ENCODE assay signal across 8 cellular contexts in genomic region chr17:18318771-18319450, GRCh38. TPM values are rescaled to one million over a fixed set of nuclear protein-coding genes. Genes with fewer than 3 reads are reported as not detected.
DNase-seq lines count a peak whose midpoint lies in the region; ATAC-seq, FAIRE-seq and TF ChIP-seq lines count a peak whose summit lies in the region.
"Had no signal": no experiment of that assay in that cellular context is flagged by ENCODE, and none has a peak within 500 bp of the region (broad histone marks: within the 10 kb centered on the region; RNA-seq: fewer than 3 reads in every experiment).

No MANE protein-coding gene starts in this region.

- FAIRE-seq in keratinocyte (lab: Jason Lieb, UNC) = no peak
- FAIRE-seq: pancreas had no signal

- H3K36me3 ChIP-seq in ACC112 (ENCODE audit: insufficient read depth, low read length) (peaks cover 17% of the 10 kb centered on the region; the same call in 1 of the 2 replicates), PC-3 (ENCODE audit: low read depth, low read length) (peaks cover 14% of the 10 kb centered on the region; the same call in 1 of the 2 replicates), keratinocyte (ENCODE audit: control insufficient read depth in 2 of 2, extremely low read depth in 1 of 2, insufficient read depth in 2 of 2, low read length in 2 of 2) (peaks cover 10 to 39% of the 10 kb centered on the region in 2 experiments)

- no peaks in the 10 kb centered on the region for H3F3A ChIP-seq in PC-3 (ENCODE audit: low read length, unreplicated experiment)

- H3K4me1 ChIP-seq in ACC112 (ENCODE audit: control insufficient read depth, insufficient read depth, low read length, unreplicated experiment) = peaks cover 40% of the 10 kb centered on the region
- H3K4me1 ChIP-seq in PC-3 (ENCODE audit: insufficient read depth, low read length) = peaks cover 49% of the 10 kb centered on the region
- peaks cover 30% of the 10 kb centered on the region for H3K4me1 ChIP-seq in keratinocyte (ENCODE audit: control insufficient read depth, extremely low read depth, insufficient read depth, low read length)

- intact Hi-C loops in PC-3 (cut with micrococcal nuclease) = no loop called here

- CTCF ChIA-PET in PC-3 (lab: Charles Lee) = no interaction called here

- H3K4me2 ChIP-seq in PC-3 (ENCODE audit: low read length) (peak overlapping the region; percentile 96), keratinocyte (ENCODE audit: control insufficient read depth, extremely low read depth, insufficient read depth, low read depth, low read length) (peak overlapping the region; percentile 39)

- peaks cover 74% of the 10 kb centered on the region for H3K79me2 ChIP-seq in ACC112 (ENCODE audit: control insufficient read depth, insufficient read depth, low read length, unreplicated experiment)
- H3K79me2 ChIP-seq in PC-3 (ENCODE audit: low read length) = peaks cover 74% of the 10 kb centered on the region
- peaks cover 66% of the 10 kb centered on the region for H3K79me2 ChIP-seq in keratinocyte (ENCODE audit: control insufficient read depth, insufficient read depth, low read length)

- ATAC-seq in PC-3 (no peak), HG02678 (IDR thresholded peaks at IDR 0.05; ENCODE audit: unreplicated experiment) (no peak)
- ATAC-seq: pancreas had no signal

- no peak overlapping the region for H3K27ac ChIP-seq in ACC112 (ENCODE audit: low read depth, low read length)
- no peak overlapping the region for H3K27ac ChIP-seq in PC-3 (ENCODE audit: low read length)
- H3K27ac ChIP-seq in keratinocyte (ENCODE audit: control insufficient read depth, insufficient read depth, low read length) = no peak overlapping the region
- H3K27ac ChIP-seq: C4-2B, pancreas had no signal

- POLR2A ChIA-PET in PC-3 (lab: Charles Lee; ENCODE audit: unreplicated experiment) = no interaction called here

- H2AFZ ChIP-seq in ACC112 (ENCODE audit: low read length, unreplicated experiment) = no peak overlapping the region
- no peak overlapping the region for H2AFZ ChIP-seq in PC-3 (ENCODE audit: low read length)
- no peak overlapping the region for H2AFZ ChIP-seq in keratinocyte (ENCODE audit: control insufficient read depth, low read length)

- H3K9me1 ChIP-seq in keratinocyte (ENCODE audit: control insufficient read depth, extremely low read depth, insufficient read depth, low read length) = no peaks in the 10 kb centered on the region

- H3K27me3 ChIP-seq in ACC112 (ENCODE audit: insufficient read depth, low read length) (no peaks in the 10 kb centered on the region), PC-3 (ENCODE audit: low read length) (no peaks in the 10 kb centered on the region), keratinocyte (ENCODE audit: control insufficient read depth, extremely low read depth, insufficient read depth, low read length) (no peaks in the 10 kb centered on the region)
- H3K27me3 ChIP-seq: pancreas had no signal

- TF ChIP-seq CTCF in PC-3 (conservative IDR thresholded peaks at IDR 0.05; ENCODE audit: low read depth, low read length) (no peak), keratinocyte (optimal IDR thresholded peaks at IDR 0.05 in 1 of 3, IDR thresholded peaks at IDR 0.05 in 1 of 3, conservative IDR thresholded peaks at IDR 0.05 in 1 of 3; ENCODE audit: extremely low read depth in 1 of 3, insufficient read depth in 2 of 3, low read length in 3 of 3) (no peak)

- dilution Hi-C loops in keratinocyte (cut with MboI; ENCODE audit: extremely low pct_ligation_motif_present, low sequenced_read_pairs) = no loop called here

- peaks cover 11% of the 10 kb centered on the region; the same call in 1 of the 2 replicates for H4K20me1 ChIP-seq in PC-3 (ENCODE audit: low read length)
- H4K20me1 ChIP-seq in keratinocyte (ENCODE audit: control insufficient read depth, extremely low read depth, insufficient read depth, low read length) = peaks cover 12% of the 10 kb centered on the region

- DNase-seq in PC-3 (no peak), keratinocyte (ENCODE audit: low read depth, low spot score) (no peak), NCI-H1694 (lab: John Stamatoyannopoulos, UW) (no peak), COLO829 (ENCODE audit: low spot score) (no peak)

- H3K9me2 ChIP-seq in PC-3 (replicated peaks; ENCODE audit: low read length) = no peaks in the 10 kb centered on the region

- H3K9me3 ChIP-seq in PC-3 (ENCODE audit: low read length) (no peaks in the 10 kb centered on the region), keratinocyte (ENCODE audit: control insufficient read depth, low read depth, low read length) (no peaks in the 10 kb centered on the region)
- H3K9me3 ChIP-seq: pancreas had no signal

- H3K9ac ChIP-seq in PC-3 (ENCODE audit: low read length) (no peak overlapping the region; the same call in 1 of the 2 replicates), keratinocyte (ENCODE audit: control insufficient read depth, extremely low read depth, insufficient read depth, low read length) (peak overlapping the region; percentile 38)

- no TSS peak for BruUV-seq in PC-3 (replicated peaks; lab: Mats Ljungman, UMichigan)

- peak overlapping the region; percentile 49 for H3K4me3 ChIP-seq in ACC112 (ENCODE audit: low read depth, low read length)
- H3K4me3 ChIP-seq in PC-3 (ENCODE audit: low read length) = peak overlapping the region; percentile 97
- no peak overlapping the region for H3K4me3 ChIP-seq in keratinocyte (ENCODE audit: control insufficient read depth in 2 of 3, extremely low read depth in 1 of 3, insufficient read depth in 2 of 3, low read depth in 1 of 3, low read length in 3 of 3)
- H3K4me3 ChIP-seq: pancreas had no signal

RNA-seq across cellular contexts. Expression of gene SMCR8, which starts 3.8 kb away (rescaled TPM):
- total RNA-seq in PC-3 (2014; rRNA removed) = 20.4 and 22.7 TPM in 2 replicates
- polyA plus RNA-seq in keratinocyte = 6.2 to 12.4 TPM (median 7.8 TPM) in 3 replicates
- polyA plus RNA-seq in keratinocyte (2011; ENCODE audit: low read depth) = 4.8 TPM
- 7.6 and 8.8 TPM in 2 replicates for polyA plus RNA-seq in keratinocyte (2011; cell fraction: cytosol; rRNA removed)
- polyA plus RNA-seq in keratinocyte (2011; cell fraction: nucleus; rRNA removed) = 19.4 and 21.3 TPM in 2 replicates
- 9.9 and 11.1 TPM in 2 replicates for polyA plus RNA-seq in keratinocyte (2012; ENCODE audit: low replicate concordance)
- polyA minus RNA-seq in keratinocyte = 12.2 to 31.8 TPM (median 14.6 TPM) in 3 replicates
- polyA minus RNA-seq in keratinocyte (2011; cell fraction: cytosol; rRNA and poly(A)+ RNA removed) = 11.3 TPM
- polyA minus RNA-seq in keratinocyte (2011; cell fraction: nucleus; rRNA and poly(A)+ RNA removed) = 20.0 and 28.8 TPM in 2 replicates

RNA-seq across cellular contexts. Expression of gene TOP3A, which starts 4.1 kb away (rescaled TPM):
- 44.7 and 46.8 TPM in 2 replicates for total RNA-seq in PC-3 (2014; rRNA removed)
- 6.9 to 11.7 TPM (median 11.6 TPM) in 3 replicates for polyA plus RNA-seq in keratinocyte
- polyA plus RNA-seq in keratinocyte (2011; ENCODE audit: low read depth) = 15.5 TPM
- polyA plus RNA-seq in keratinocyte (2011; cell fraction: cytosol; rRNA removed) = 4.9 and 6.0 TPM in 2 replicates
- polyA plus RNA-seq in keratinocyte (2011; cell fraction: nucleus; rRNA removed) = 20.8 and 20.9 TPM in 2 replicates
- polyA plus RNA-seq in keratinocyte (2012; ENCODE audit: low replicate concordance) = 9.5 and 12.2 TPM in 2 replicates
- 14.9 to 35.5 TPM (median 27.4 TPM) in 3 replicates for polyA minus RNA-seq in keratinocyte
- polyA minus RNA-seq in keratinocyte (2011; cell fraction: cytosol; rRNA and poly(A)+ RNA removed) = 7.5 TPM
- polyA minus RNA-seq in keratinocyte (2011; cell fraction: nucleus; rRNA and poly(A)+ RNA removed) = 18.9 and 34.7 TPM in 2 replicates

RNA-seq across cellular contexts. Expression of gene SHMT1, which starts 44.4 kb away (rescaled TPM):
- 60.6 and 61.5 TPM in 2 replicates for total RNA-seq in PC-3 (2014; rRNA removed)
- 11.7 to 15.7 TPM (median 14.6 TPM) in 3 replicates for polyA plus RNA-seq in keratinocyte
- 2.2 TPM for polyA plus RNA-seq in keratinocyte (2011; ENCODE audit: low read depth)
- polyA plus RNA-seq in keratinocyte (2011; cell fraction: cytosol; rRNA removed) = 8.4 and 10.4 TPM in 2 replicates
- 11.0 and 14.0 TPM in 2 replicates for polyA plus RNA-seq in keratinocyte (2011; cell fraction: nucleus; rRNA removed)
- polyA plus RNA-seq in keratinocyte (2012; ENCODE audit: low replicate concordance) = 2.6 and 13.7 TPM in 2 replicates
- polyA minus RNA-seq in keratinocyte = 10.2 to 18.0 TPM (median 14.4 TPM) in 3 replicates
- polyA minus RNA-seq in keratinocyte (2011; cell fraction: cytosol; rRNA and poly(A)+ RNA removed) = 13.2 TPM
- polyA minus RNA-seq in keratinocyte (2011; cell fraction: nucleus; rRNA and poly(A)+ RNA removed) = 6.6 and 7.6 TPM in 2 replicates

RNA-seq across cellular contexts. Expression of gene MIEF2, which starts 58.4 kb away (rescaled TPM):
- 16.6 and 17.5 TPM in 2 replicates for total RNA-seq in PC-3 (2014; rRNA removed)
- 7.9 to 12.8 TPM (median 9.1 TPM) in 3 replicates for polyA plus RNA-seq in keratinocyte
- 5.2 TPM for polyA plus RNA-seq in keratinocyte (2011; ENCODE audit: low read depth)
- 3.8 and 9.5 TPM in 2 replicates for polyA plus RNA-seq in keratinocyte (2011; cell fraction: cytosol; rRNA removed)
- polyA plus RNA-seq in keratinocyte (2011; cell fraction: nucleus; rRNA removed) = 40.0 and 41.1 TPM in 2 replicates
- 11.2 and 12.3 TPM in 2 replicates for polyA plus RNA-seq in keratinocyte (2012; ENCODE audit: low replicate concordance)
- 6.4 to 12.0 TPM (median 8.4 TPM) in 3 replicates for polyA minus RNA-seq in keratinocyte
- 15.5 TPM for polyA minus RNA-seq in keratinocyte (2011; cell fraction: cytosol; rRNA and poly(A)+ RNA removed)
- 29.0 and 30.2 TPM in 2 replicates for polyA minus RNA-seq in keratinocyte (2011; cell fraction: nucleus; rRNA and poly(A)+ RNA removed)

RNA-seq across cellular contexts. Expression of gene EVPLL, which starts 58.7 kb away (rescaled TPM):
- total RNA-seq in PC-3 (2014; rRNA removed) = 1.1 and 1.3 TPM in 2 replicates
- 0.31 to 1.7 TPM in 2 of 3 replicates, not detected in the other for polyA plus RNA-seq in keratinocyte
- 0.90 TPM for polyA plus RNA-seq in keratinocyte (2011; ENCODE audit: low read depth)
- 0.06 TPM in 1 of 2 replicates, not detected in the other for polyA plus RNA-seq in keratinocyte (2011; cell fraction: cytosol; rRNA removed)
- 0.27 and 1.00 TPM in 2 replicates for polyA plus RNA-seq in keratinocyte (2011; cell fraction: nucleus; rRNA removed)
- polyA plus RNA-seq in keratinocyte (2012; ENCODE audit: low replicate concordance) = 1.4 TPM in 1 of 2 replicates, not detected in the other
- polyA minus RNA-seq in keratinocyte = not detected in 3 replicates
- polyA minus RNA-seq in keratinocyte (2011; cell fraction: cytosol; rRNA and poly(A)+ RNA removed) = not detected
- not detected in 2 replicates for polyA minus RNA-seq in keratinocyte (2011; cell fraction: nucleus; rRNA and poly(A)+ RNA removed)
- total RNA-seq: pancreas had no signal

Comparison
In these comparisons a context has a peak if more than half of its experiments do, and no peak if none do; other contexts are left out.
1. H3K4me3 ChIP-seq: peak in ACC112 (single experiment) and PC-3 (single experiment); none in keratinocyte (0 of 3).